ENCODE assay signal across 8 cellular contexts in the genomic region with DNA sequence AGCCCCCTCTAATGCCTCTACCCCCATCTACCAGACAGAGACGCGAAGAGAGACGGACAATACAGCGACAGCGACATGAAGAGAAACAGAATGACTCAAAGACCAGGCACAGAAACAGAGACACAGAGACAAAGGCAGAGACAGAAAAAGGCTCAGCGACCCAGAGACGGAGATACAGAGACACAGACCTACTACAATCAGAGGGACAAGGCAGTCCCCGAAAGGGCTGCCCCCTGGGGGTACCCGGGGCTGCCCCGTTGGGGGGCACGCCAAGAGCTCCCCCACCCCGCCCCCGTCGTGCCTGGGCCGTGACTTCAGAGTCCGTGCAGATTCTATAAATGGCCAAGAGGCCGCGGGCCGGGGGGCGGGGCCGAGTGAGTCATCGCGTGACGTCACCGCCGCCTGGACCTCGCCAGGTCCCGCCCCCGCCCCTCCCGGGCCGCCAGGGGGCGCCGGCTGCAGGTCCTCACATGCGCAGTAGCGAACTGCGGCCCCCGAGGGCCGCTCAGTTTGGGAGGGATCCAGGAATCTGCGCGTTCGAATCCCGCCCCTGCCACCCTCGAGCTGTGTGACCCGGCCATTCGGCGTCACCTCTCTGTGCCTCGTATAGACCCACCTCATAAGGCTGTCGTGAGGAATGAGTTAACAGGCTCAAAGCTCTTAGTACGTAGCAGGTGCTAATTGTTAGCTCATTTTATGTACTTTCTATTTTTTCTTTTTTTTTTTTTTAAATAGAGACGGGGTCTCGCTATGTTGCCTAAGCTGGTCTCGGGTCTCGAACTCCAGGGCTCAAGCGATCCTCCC. TPM values are rescaled to one million over a fixed set of nuclear protein-coding genes. Genes with fewer than 3 reads are reported as not detected.
DNase-seq lines count a peak whose midpoint lies in the region; ATAC-seq and TF ChIP-seq lines count a peak whose summit lies in the region.

No MANE protein-coding gene starts in this region.

- no peaks in the 10 kb centered on the region for H3K9me3 ChIP-seq in duodenal mucosa (ENCODE audit: control insufficient read depth in 1 of 2, low read length in 2 of 2)
- H3K9me3 ChIP-seq in lower lobe of right lung, result no peaks in the 10 kb centered on the region

- ATAC-seq in HG03139 (IDR thresholded peaks at IDR 0.05; ENCODE audit: unreplicated experiment), result peak; percentile 56
- ATAC-seq in lower lobe of right lung, result peak; percentile 93 to 95
- no peak for ATAC-seq in HG03521 (IDR thresholded peaks at IDR 0.05; ENCODE audit: unreplicated experiment)

- peak; percentile 95 for DNase-seq in GM12865 (ENCODE audit: low read depth)
- DNase-seq in NCI-H774 (lab: John Stamatoyannopoulos, UW), result peak; percentile 82
- peak; percentile 88 for DNase-seq in activated CD4-positive, alpha-beta memory T cell treated with anti-CD3 and anti-CD28 coated beads, Interleukin-2, amount 10 ng/mL, durations not matched to agents 7 days and 5 days
- DNase-seq in lower lobe of right lung, result peak; percentile 92
- DNase-seq in stimulated activated CD4-positive, alpha-beta T cell treated with anti-CD3 and anti-CD28 coated beads, Interleukin-4, amount 100 ng/mL, for 4 hours, result peak; percentile 77 to 88

- POLR2A ChIA-PET in activated CD4-positive, alpha-beta memory T cell treated with anti-CD3 and anti-CD28 coated beads, Interleukin-2, amount 10 ng/mL, durations not matched to agents 7 days and 5 days (lab: Charles Lee), result interaction anchor here (1.1 to 1.2 kb wide), 2 partner anchors 23 to 153 kb away, joined by 3 read pairs; a partner anchor contains a TSS

- H3K9me3 Mint-ChIP-seq in activated CD4-positive, alpha-beta memory T cell treated with anti-CD3 and anti-CD28 coated beads, Interleukin-2, amount 10 ng/mL, durations not matched to agents 7 days and 5 days, result no peaks in the 10 kb centered on the region

- H3K4me3 ChIP-seq in GM12865 (ENCODE audit: low read depth, low read length) (peak overlapping the region; percentile 43), duodenal mucosa (ENCODE audit: low read depth in 1 of 2, low read length in 2 of 2) (peak overlapping the region; percentile 58 to 59), lower lobe of right lung (peak overlapping the region; percentile 48)

- H3K36me3 ChIP-seq in duodenal mucosa (ENCODE audit: control insufficient read depth in 1 of 2, insufficient read depth in 2 of 2, low read length in 2 of 2), result no peaks in the 10 kb centered on the region
- no peaks in the 10 kb centered on the region for H3K36me3 ChIP-seq in lower lobe of right lung

- H3K4me1 ChIP-seq in duodenal mucosa (ENCODE audit: control insufficient read depth in 1 of 2, insufficient read depth in 2 of 2, low read length in 2 of 2), result peaks cover 0 to 9% of the 10 kb centered on the region in 2 donors
- peaks cover 7% of the 10 kb centered on the region for H3K4me1 ChIP-seq in lower lobe of right lung

- peaks cover 14% of the 10 kb centered on the region for H3K4me1 Mint-ChIP-seq in activated CD4-positive, alpha-beta memory T cell treated with anti-CD3 and anti-CD28 coated beads, Interleukin-2, amount 10 ng/mL, durations not matched to agents 7 days and 5 days

- H3K27me3 Mint-ChIP-seq in activated CD4-positive, alpha-beta memory T cell treated with anti-CD3 and anti-CD28 coated beads, Interleukin-2, amount 10 ng/mL, durations not matched to agents 7 days and 5 days, result peaks cover 20% of the 10 kb centered on the region

- H3K27ac Mint-ChIP-seq in activated CD4-positive, alpha-beta memory T cell treated with anti-CD3 and anti-CD28 coated beads, Interleukin-2, amount 10 ng/mL, durations not matched to agents 7 days and 5 days, result no peak overlapping the region

- CTCF ChIA-PET in activated CD4-positive, alpha-beta memory T cell treated with anti-CD3 and anti-CD28 coated beads, Interleukin-2, amount 10 ng/mL, durations not matched to agents 7 days and 5 days (lab: Charles Lee), result interaction anchor here (0.5 to 2.0 kb wide), 24 partner anchors 8 to 1443 kb away, joined by 3 to 20 read pairs (median 4); a partner anchor contains a TSS

- H3K9ac ChIP-seq in duodenal mucosa (ENCODE audit: low read depth in 1 of 2, low read length in 2 of 2), result peak overlapping the region; percentile 28 to 73

- peak overlapping the region; percentile 24 for H3K4me3 Mint-ChIP-seq in activated CD4-positive, alpha-beta memory T cell treated with anti-CD3 and anti-CD28 coated beads, Interleukin-2, amount 10 ng/mL, durations not matched to agents 7 days and 5 days

- H3K27me3 ChIP-seq in duodenal mucosa (ENCODE audit: control insufficient read depth in 1 of 2, insufficient read depth in 2 of 2, low read length in 2 of 2), result peaks cover 5 to 21% of the 10 kb centered on the region in 2 donors
- peaks cover 20% of the 10 kb centered on the region for H3K27me3 ChIP-seq in lower lobe of right lung (ENCODE audit: low read depth)

- H3K27ac ChIP-seq in duodenal mucosa (ENCODE audit: low read depth, low read length) (peak overlapping the region; percentile 66), lower lobe of right lung (peak overlapping the region; percentile 62)

- intact Hi-C loops in lower lobe of right lung (cut with DNase I), result no loop called here

- no peaks in the 10 kb centered on the region for H3K36me3 Mint-ChIP-seq in activated CD4-positive, alpha-beta memory T cell treated with anti-CD3 and anti-CD28 coated beads, Interleukin-2, amount 10 ng/mL, durations not matched to agents 7 days and 5 days (ENCODE audit: low read depth)

- TF ChIP-seq CTCF in GM12865 (IDR thresholded peaks at IDR 0.05; ENCODE audit: insufficient read depth, low read depth, low read length, missing control alignments), result peak; percentile 88
- TF ChIP-seq CTCF in lower lobe of right lung (IDR thresholded peaks at IDR 0.05), result peak; percentile 96

RNA-seq across cellular contexts. Expression of a gene that starts 2.7 kb away (rescaled TPM):
- total RNA-seq in activated CD4-positive, alpha-beta memory T cell treated with anti-CD3 and anti-CD28 coated beads, Interleukin-2, amount 10 ng/mL, durations not matched to agents 7 days and 5 days, result not detected
- total RNA-seq in lower lobe of right lung, result 16.4 TPM

RNA-seq across cellular contexts. Expression of a gene that starts 7.1 kb away (rescaled TPM):
- total RNA-seq in activated CD4-positive, alpha-beta memory T cell treated with anti-CD3 and anti-CD28 coated beads, Interleukin-2, amount 10 ng/mL, durations not matched to agents 7 days and 5 days, result 10 to 100 TPM; 24.8 to 26.8 TPM
- total RNA-seq in lower lobe of right lung, result 38.7 TPM

RNA-seq across cellular contexts. Expression of a gene that starts 23.0 kb away (rescaled TPM):
- 10 to 100 TPM; 49.7 to 50.2 TPM for total RNA-seq in activated CD4-positive, alpha-beta memory T cell treated with anti-CD3 and anti-CD28 coated beads, Interleukin-2, amount 10 ng/mL, durations not matched to agents 7 days and 5 days
- 44.3 TPM for total RNA-seq in lower lobe of right lung

RNA-seq across cellular contexts. Expression of a gene that starts 30.4 kb away (rescaled TPM):
- 10 to 100 TPM; 15.6 to 16.5 TPM for total RNA-seq in activated CD4-positive, alpha-beta memory T cell treated with anti-CD3 and anti-CD28 coated beads, Interleukin-2, amount 10 ng/mL, durations not matched to agents 7 days and 5 days
- total RNA-seq in lower lobe of right lung, result 9.2 TPM

RNA-seq across cellular contexts. Expression of a gene that starts 41.5 kb away (rescaled TPM):
- 10 to 100 TPM; 21.3 to 21.4 TPM for total RNA-seq in activated CD4-positive, alpha-beta memory T cell treated with anti-CD3 and anti-CD28 coated beads, Interleukin-2, amount 10 ng/mL, durations not matched to agents 7 days and 5 days
- 650 TPM for total RNA-seq in lower lobe of right lung

Comparison
In these comparisons a context has a peak if more than half of its experiments do, and no peak if none do; other contexts are left out.
1. RNA of a gene that starts 2.7 kb away (total RNA-seq): 16.4 TPM in lower lobe of right lung (single experiment); not detected in activated CD4-positive, alpha-beta memory T cell treated with anti-CD3 and anti-CD28 coated beads, Interleukin-2, amount 10 ng/mL, durations not matched to agents 7 days and 5 days; every median in the first group is over 10 times any median in the second.
2. Peak in every context shown above with its lines, with median percentiles within 50 percentile points of each other: DNase-seq and H3K4me3 ChIP-seq.